In genomic region chr11:57763568-57763967, GRCh38 we compare ENCODE assay signal across 8 cellular contexts. TPM values are rescaled to one million over a fixed set of nuclear protein-coding genes. Genes with fewer than 3 reads are reported as not detected.
DNase-seq lines count a peak whose midpoint lies in the region; ATAC-seq, FAIRE-seq and TF ChIP-seq lines count a peak whose summit lies in the region.

No MANE protein-coding gene starts in this region.

- peaks cover 9% of the 10 kb centered on the region for H4K20me1 ChIP-seq in endothelial cell of umbilical vein (replicated peaks; ENCODE audit: control insufficient read depth, extremely low read depth, insufficient read depth, low read length)

- no peaks in the 10 kb centered on the region for H3K27me3 ChIP-seq in BJ (ENCODE audit: control insufficient read depth, insufficient read depth, low read length)
- no peaks in the 10 kb centered on the region for H3K27me3 ChIP-seq in endothelial cell of umbilical vein (ENCODE audit: control insufficient read depth in 2 of 2, insufficient read depth in 2 of 2, low read length in 2 of 2)
- H3K27me3 ChIP-seq in muscle layer of duodenum (ENCODE audit: low read depth, low read length): no peaks in the 10 kb centered on the region

- no peak for ATAC-seq in GM21737 (IDR thresholded peaks at IDR 0.05; ENCODE audit: unreplicated experiment)
- no peak for ATAC-seq in HG02885 (IDR thresholded peaks at IDR 0.05; ENCODE audit: poor library complexity, unreplicated experiment)

- DNase-seq in BJ (ENCODE audit: low read depth): no peak
- DNase-seq in NCI-H526 (lab: John Stamatoyannopoulos, UW): peak; percentile 50 to 59
- DNase-seq in endothelial cell of umbilical vein (ENCODE audit: low read depth, low spot score): peak; percentile 75
- DNase-seq in activated CD4-positive, CD25-positive, alpha-beta regulatory T cell (lab: John Stamatoyannopoulos, UW): no peak
- no peak for DNase-seq in NCI-H2107 treated with DMSO at 0.1 percent for 48 hours (lab: John Stamatoyannopoulos, UW; ENCODE audit: unreplicated experiment)

- H3K36me3 ChIP-seq in BJ (ENCODE audit: control insufficient read depth, insufficient read depth, low read length) (no peaks in the 10 kb centered on the region), endothelial cell of umbilical vein (ENCODE audit: control insufficient read depth in 2 of 2, extremely low read depth in 1 of 2, insufficient read depth in 2 of 2, low read length in 2 of 2) (no peaks in the 10 kb centered on the region), muscle layer of duodenum (ENCODE audit: control insufficient read depth in 1 of 2, insufficient read depth in 2 of 2, low read length in 2 of 2) (peaks cover 0 to 6% of the 10 kb centered on the region in 2 donors)

- CTCF ChIA-PET in BJ (lab: Yijun Ruan, JAX) (interaction anchor here (0.7 to 12.1 kb wide), 5 partner anchors 12 to 119 kb away, joined by 3 to 137 read pairs (median 4); partner anchors contain the start of gene BTBD18), endothelial cell of umbilical vein (lab: Charles Lee) (interaction anchor here (0.8 to 13.5 kb wide), 6 partner anchors 10 to 37 kb away, joined by 3 to 375 read pairs (median 12); partner anchors contain the start of gene BTBD18)

- TF ChIP-seq CTCF in BJ (IDR thresholded peaks at IDR 0.05; ENCODE audit: insufficient read depth, low read depth, low read length): peak; percentile 53
- TF ChIP-seq CTCF in endothelial cell of umbilical vein (IDR thresholded peaks at IDR 0.05; ENCODE audit: extremely low read depth in 1 of 2, insufficient read depth in 1 of 2, low read depth in 1 of 2, low read length in 2 of 2): peak; percentile 7 to 23

- peaks cover 68% of the 10 kb centered on the region for H3K79me2 ChIP-seq in endothelial cell of umbilical vein (ENCODE audit: control insufficient read depth, insufficient read depth, low read length)

- POLR2A ChIA-PET in BJ (lab: Charles Lee) (no interaction called here), endothelial cell of umbilical vein (lab: Charles Lee) (interaction anchor here (0.8 to 5.7 kb wide), 7 partner anchors 11 to 70 kb away, joined by 3 to 39 read pairs (median 6); no protein-coding TSS in a partner anchor)

- FAIRE-seq in endothelial cell of umbilical vein (lab: Jason Lieb, UNC): peak; percentile 21

- TF ChIP-seq POLR2A in endothelial cell of umbilical vein (IDR thresholded peaks at IDR 0.05; ENCODE audit: low read depth, low read length): no peak

- H3K4me3 ChIP-seq in BJ (ENCODE audit: low read depth, low read length) (peak overlapping the region; percentile 79), endothelial cell of umbilical vein (replicated peaks in 1 of 3; ENCODE audit: insufficient read depth in 1 of 3, low read depth in 1 of 3, low read length in 3 of 3) (peak overlapping the region; percentile 68 to 98 (median 83)), muscle layer of duodenum (ENCODE audit: low read depth in 1 of 2, low read length in 2 of 2) (peak overlapping the region; percentile 81 to 88)

- BruUV-seq in endothelial cell of umbilical vein (replicated peaks; lab: Mats Ljungman, UMichigan): no TSS peak

- intact Hi-C loops in endothelial cell of umbilical vein (cut with micrococcal nuclease): loop anchor here (1.0 to 5.0 kb wide), 4 partner anchors 15 to 239 kb away; partner anchors contain the start of gene SELENOH

- dilution Hi-C loops in endothelial cell of umbilical vein (cut with MboI; ENCODE audit: extremely low pct_ligation_motif_present, low sequenced_read_pairs): no loop called here

- H3K27ac ChIP-seq in endothelial cell of umbilical vein (ENCODE audit: insufficient read depth, low read depth, low read length): peak overlapping the region; percentile 89
- H3K27ac ChIP-seq in muscle layer of duodenum (ENCODE audit: low read length): peak overlapping the region; percentile 99

- peak overlapping the region; percentile 96 for H3K9ac ChIP-seq in endothelial cell of umbilical vein (replicated peaks; ENCODE audit: extremely low read depth, insufficient read depth, low read length)

- no peaks in the 10 kb centered on the region for H3K9me1 ChIP-seq in endothelial cell of umbilical vein (replicated peaks; ENCODE audit: control insufficient read depth, extremely low read depth, insufficient read depth, low read length)

- H3K9me3 ChIP-seq in endothelial cell of umbilical vein (replicated peaks; ENCODE audit: control insufficient read depth, insufficient read depth, low read length) (no peaks in the 10 kb centered on the region), muscle layer of duodenum (ENCODE audit: control insufficient read depth in 1 of 2, low read length in 2 of 2) (no peaks in the 10 kb centered on the region)

- no peak overlapping the region for H2AFZ ChIP-seq in endothelial cell of umbilical vein (ENCODE audit: low read depth, low read length)

- peak overlapping the region; percentile 100 for H3K4me2 ChIP-seq in endothelial cell of umbilical vein (ENCODE audit: insufficient read depth, low read length)

- H3K4me1 ChIP-seq in endothelial cell of umbilical vein (ENCODE audit: control insufficient read depth, extremely low read depth, insufficient read depth, low read length) (peaks cover 26% of the 10 kb centered on the region), muscle layer of duodenum (ENCODE audit: control insufficient read depth in 1 of 2, insufficient read depth in 2 of 2, low read length in 2 of 2) (peaks cover 15 to 31% of the 10 kb centered on the region in 2 donors)

TF ChIP-seq in endothelial cell of umbilical vein, 7 proteins besides CTCF, POLR2A, EP300 and RAD21 (continues in another document):
- TF ChIP-seq MYC (IDR thresholded peaks at IDR 0.05; ENCODE audit: low read depth, low read length) (no peak), JUN (IDR thresholded peaks at IDR 0.05; ENCODE audit: borderline replicate concordance, insufficient read depth, insufficient read length, low read depth) (no peak)

RNA-seq across cellular contexts. Expression of gene CTNND1, which starts 2.0 kb away (rescaled TPM):
- polyA plus RNA-seq in BJ (2011; rRNA removed) (145 and 286 TPM in 2 replicates), endothelial cell of umbilical vein (132 and 152 TPM in 2 replicates)
- 342 and 481 TPM in 2 replicates for polyA minus RNA-seq in BJ (2011; rRNA and poly(A)+ RNA removed)
- total RNA-seq in endothelial cell of umbilical vein: 268 and 285 TPM in 2 replicates
- polyA plus RNA-seq in endothelial cell of umbilical vein (2011; cell fraction: cytosol; rRNA removed): 127 TPM in 2 replicates
- 222 and 251 TPM in 2 replicates for polyA plus RNA-seq in endothelial cell of umbilical vein (2011; cell fraction: nucleus; rRNA removed)
- 181 and 184 TPM in 2 replicates for polyA plus RNA-seq in endothelial cell of umbilical vein (2012)
- polyA minus RNA-seq in endothelial cell of umbilical vein: 814 and 870 TPM in 2 replicates
- polyA minus RNA-seq in endothelial cell of umbilical vein (2011; cell fraction: cytosol; rRNA and poly(A)+ RNA removed): 56.8 TPM
- 301 and 360 TPM in 2 replicates for polyA minus RNA-seq in endothelial cell of umbilical vein (2011; cell fraction: nucleus; rRNA and poly(A)+ RNA removed)

RNA-seq across cellular contexts. Expression of gene BTBD18, which starts 11.9 kb away (rescaled TPM):
- polyA plus RNA-seq in BJ (2011; rRNA removed) (not detected in 2 replicates), endothelial cell of umbilical vein (not detected in 2 replicates)
- polyA minus RNA-seq in BJ (2011; rRNA and poly(A)+ RNA removed): not detected in 2 replicates
- total RNA-seq in endothelial cell of umbilical vein: not detected in 2 replicates
- not detected in 2 replicates for polyA plus RNA-seq in endothelial cell of umbilical vein (2011; cell fraction: cytosol; rRNA removed)
- not detected in 2 replicates for polyA plus RNA-seq in endothelial cell of umbilical vein (2011; cell fraction: nucleus; rRNA removed)
- 0.07 TPM in 1 of 2 replicates, not detected in the other for polyA plus RNA-seq in endothelial cell of umbilical vein (2012)
- not detected in 2 replicates for polyA minus RNA-seq in endothelial cell of umbilical vein
- polyA minus RNA-seq in endothelial cell of umbilical vein (2011; cell fraction: cytosol; rRNA and poly(A)+ RNA removed): not detected
- polyA minus RNA-seq in endothelial cell of umbilical vein (2011; cell fraction: nucleus; rRNA and poly(A)+ RNA removed): not detected in 2 replicates

RNA-seq across cellular contexts. Expression of gene SELENOH, which starts 22.3 kb away (rescaled TPM):
- polyA plus RNA-seq in BJ (2011; rRNA removed) (50.7 and 68.3 TPM in 2 replicates), endothelial cell of umbilical vein (218 and 247 TPM in 2 replicates)
- polyA minus RNA-seq in BJ (2011; rRNA and poly(A)+ RNA removed): 7.5 and 10.4 TPM in 2 replicates
- 161 and 167 TPM in 2 replicates for total RNA-seq in endothelial cell of umbilical vein
- polyA plus RNA-seq in endothelial cell of umbilical vein (2011; cell fraction: cytosol; rRNA removed): 118 and 162 TPM in 2 replicates
- polyA plus RNA-seq in endothelial cell of umbilical vein (2011; cell fraction: nucleus; rRNA removed): 66.1 and 97.0 TPM in 2 replicates
- polyA plus RNA-seq in endothelial cell of umbilical vein (2012): 120 and 149 TPM in 2 replicates
- 21.4 and 25.1 TPM in 2 replicates for polyA minus RNA-seq in endothelial cell of umbilical vein
- 41.6 TPM for polyA minus RNA-seq in endothelial cell of umbilical vein (2011; cell fraction: cytosol; rRNA and poly(A)+ RNA removed)
- 26.5 and 33.3 TPM in 2 replicates for polyA minus RNA-seq in endothelial cell of umbilical vein (2011; cell fraction: nucleus; rRNA and poly(A)+ RNA removed)

RNA-seq across cellular contexts. Expression of gene TMX2, which starts 51.2 kb away (rescaled TPM):
- polyA plus RNA-seq in BJ (2011; rRNA removed): 96.7 and 116 TPM in 2 replicates
- 57.6 and 121 TPM in 2 replicates for polyA minus RNA-seq in BJ (2011; rRNA and poly(A)+ RNA removed)
- 66.3 and 67.7 TPM in 2 replicates for total RNA-seq in endothelial cell of umbilical vein
- 52.7 and 55.9 TPM in 2 replicates for polyA plus RNA-seq in endothelial cell of umbilical vein
- 56.8 and 63.8 TPM in 2 replicates for polyA plus RNA-seq in endothelial cell of umbilical vein (2011; cell fraction: cytosol; rRNA removed)
- 78.1 and 79.1 TPM in 2 replicates for polyA plus RNA-seq in endothelial cell of umbilical vein (2011; cell fraction: nucleus; rRNA removed)
- polyA plus RNA-seq in endothelial cell of umbilical vein (2012): 69.7 and 95.0 TPM in 2 replicates
- 112 TPM in 2 replicates for polyA minus RNA-seq in endothelial cell of umbilical vein
- polyA minus RNA-seq in endothelial cell of umbilical vein (2011; cell fraction: cytosol; rRNA and poly(A)+ RNA removed): 87.5 TPM
- 61.1 and 67.4 TPM in 2 replicates for polyA minus RNA-seq in endothelial cell of umbilical vein (2011; cell fraction: nucleus; rRNA and poly(A)+ RNA removed)

RNA-seq across cellular contexts. Expression of gene MED19, which starts 51.6 kb away (rescaled TPM):
- 25.9 and 28.4 TPM in 2 replicates for polyA plus RNA-seq in BJ (2011; rRNA removed)
- polyA minus RNA-seq in BJ (2011; rRNA and poly(A)+ RNA removed): 5.3 and 8.1 TPM in 2 replicates
- 25.1 TPM in 2 replicates for total RNA-seq in endothelial cell of umbilical vein
- 48.0 and 80.3 TPM in 2 replicates for polyA plus RNA-seq in endothelial cell of umbilical vein
- polyA plus RNA-seq in endothelial cell of umbilical vein (2011; cell fraction: cytosol; rRNA removed): 31.8 and 39.5 TPM in 2 replicates
- polyA plus RNA-seq in endothelial cell of umbilical vein (2011; cell fraction: nucleus; rRNA removed): 26.4 and 31.3 TPM in 2 replicates
- polyA plus RNA-seq in endothelial cell of umbilical vein (2012): 29.3 and 31.3 TPM in 2 replicates
- polyA minus RNA-seq in endothelial cell of umbilical vein: 12.7 and 14.7 TPM in 2 replicates
- 12.0 TPM for polyA minus RNA-seq in endothelial cell of umbilical vein (2011; cell fraction: cytosol; rRNA and poly(A)+ RNA removed)
- polyA minus RNA-seq in endothelial cell of umbilical vein (2011; cell fraction: nucleus; rRNA and poly(A)+ RNA removed): 11.3 and 14.3 TPM in 2 replicates

Comparison
In these comparisons a context has a peak if more than half of its experiments do, and no peak if none do; other contexts are left out.
1. DNase-seq: peak in NCI-H526 (2 of 2) and endothelial cell of umbilical vein (single experiment); none in BJ (single experiment), activated CD4-positive, CD25-positive, alpha-beta regulatory T cell (0 of 4) and NCI-H2107 treated with DMSO at 0.1 percent for 48 hours (single experiment).
2. Peak in every context shown above with its lines, with median percentiles within 50 percentile points of each other: H3K4me3 ChIP-seq.